ENCODE assay signal across 9 cellular contexts in genomic region chr9:22244141-22245011, GRCh38.
DNase-seq lines count a peak whose midpoint lies in the region; ATAC-seq and TF ChIP-seq lines count a peak whose summit lies in the region.
"Had no signal": no experiment of that assay in that cellular context is flagged by ENCODE, and none has a peak within 500 bp of the region (broad histone marks: within the 10 kb centered on the region; RNA-seq: fewer than 3 reads in every experiment).

No MANE protein-coding gene starts in this region.

- ATAC-seq in GM21717 (IDR thresholded peaks at IDR 0.05; ENCODE audit: unreplicated experiment), result peak; percentile 43

- peaks cover 4% of the 10 kb centered on the region for H3K27me3 ChIP-seq in WERI-Rb-1 (ENCODE audit: insufficient read depth, low read depth, severe bottlenecking)
- H3K27me3 ChIP-seq in smooth muscle cell (ENCODE audit: low read depth), result no peaks in the 10 kb centered on the region

- no peak overlapping the region for H2AFZ ChIP-seq in smooth muscle cell (ENCODE audit: low read depth)

- TF ChIP-seq CTCF in WERI-Rb-1 (IDR thresholded peaks at IDR 0.05; ENCODE audit: low read depth, low read length) (peak; percentile 45), smooth muscle cell (IDR thresholded peaks at IDR 0.05; ENCODE audit: borderline replicate concordance, insufficient read depth, poor library complexity, severe bottlenecking) (peak; percentile 62)

- H3K4me1 ChIP-seq in smooth muscle cell (ENCODE audit: low read depth), result peaks cover 5% of the 10 kb centered on the region

- H3F3A ChIP-seq in smooth muscle cell (ENCODE audit: low read depth), result no peaks in the 10 kb centered on the region

- H3K79me2 ChIP-seq in smooth muscle cell (ENCODE audit: low read depth), result peaks cover 37% of the 10 kb centered on the region

- peak overlapping the region; percentile 90 for H3K4me2 ChIP-seq in smooth muscle cell

- H3K9me3 ChIP-seq in WERI-Rb-1 (ENCODE audit: severe bottlenecking) (no peaks in the 10 kb centered on the region), smooth muscle cell (replicated peaks; ENCODE audit: low read depth) (no peaks in the 10 kb centered on the region)

- no peaks in the 10 kb centered on the region for H3K36me3 ChIP-seq in WERI-Rb-1
- H3K36me3 ChIP-seq in smooth muscle cell (ENCODE audit: low read depth), result no peaks in the 10 kb centered on the region

- WGBS in smooth muscle cell (ENCODE audit: low lambda C conversion rate), result 24% methylated on average over 9 of the region's 9 CpGs

- H4K20me1 ChIP-seq in smooth muscle cell (ENCODE audit: low read depth), result no peaks in the 10 kb centered on the region

- DNase-seq in NCI-H187 treated with DMSO at 0.1 percent for 48 hours (lab: John Stamatoyannopoulos, UW) (peak; percentile 21), NCI-H187 (lab: John Stamatoyannopoulos, UW) (no peak), NCI-H1694 (lab: John Stamatoyannopoulos, UW) (peak; percentile 61), WERI-Rb-1 (peak; percentile 63), foreskin melanocyte (peak; percentile 37), smooth muscle cell (lab: John Stamatoyannopoulos, UW; ENCODE audit: unreplicated experiment) (no peak), GM19238 (ENCODE audit: insufficient read length, low spot score) (no peak)
- DNase-seq: activated T-cell treated with anti-CD3 and anti-CD28 coated beads, Interleukin-2, amount 50 U/mL, for 4 hours had no signal

- no peak overlapping the region for H3K4me3 ChIP-seq in WERI-Rb-1 (ENCODE audit: low read depth, low read length)
- no peak overlapping the region for H3K4me3 ChIP-seq in smooth muscle cell

- H3K27ac ChIP-seq in WERI-Rb-1 (no peak overlapping the region), smooth muscle cell (ENCODE audit: low read depth) (peak overlapping the region; percentile 100)

- peak overlapping the region; percentile 24 for H3K9ac ChIP-seq in smooth muscle cell (ENCODE audit: low read depth)

Comparison
In these comparisons a context has a peak if more than half of its experiments do, and no peak if none do; other contexts are left out.
1. DNase-seq: peak in NCI-H187 treated with DMSO at 0.1 percent for 48 hours (single experiment), NCI-H1694 (single experiment), WERI-Rb-1 (single experiment) and foreskin melanocyte (single experiment); none in NCI-H187 (0 of 2), smooth muscle cell (single experiment) and GM19238 (single experiment).